21 cellular contexts compared by ENCODE assay signal in the genomic region with DNA sequence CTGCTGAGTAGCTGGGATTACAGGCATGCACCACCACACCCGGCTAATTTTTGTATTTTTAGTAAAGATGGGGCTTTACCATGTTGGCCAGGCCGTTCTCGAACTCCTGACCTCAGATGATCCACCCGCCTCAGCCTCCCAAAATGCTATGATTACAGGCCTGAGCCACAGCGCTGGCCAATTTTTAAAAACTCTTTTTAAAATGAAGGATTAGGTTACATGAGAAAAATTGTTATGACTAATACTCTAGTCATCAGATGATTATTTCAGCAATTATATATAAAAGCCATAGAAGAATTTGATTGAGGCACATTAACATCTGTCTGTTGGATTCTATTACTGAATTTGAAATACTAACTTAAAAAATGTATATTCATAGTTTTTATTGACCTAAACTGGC.
DNase-seq lines count a peak whose midpoint lies in the region; ATAC-seq and TF ChIP-seq lines count a peak whose summit lies in the region.
"Had no signal": no experiment of that assay in that cellular context is flagged by ENCODE, and none has a peak within 500 bp of the region (broad histone marks: within the 10 kb centered on the region; RNA-seq: fewer than 3 reads in every experiment).

No MANE protein-coding gene starts in this region.

- peak; percentile 2 for DNase-seq in AG04449 (ENCODE audit: low read depth, low spot score)
- peak; percentile 77 for DNase-seq in IMR-90
- peak; percentile 26 for DNase-seq in astrocyte of the spinal cord (ENCODE audit: low read depth, low spot score)
- DNase-seq in fibroblast of the conjunctiva (ENCODE audit: low read depth) = peak; percentile 13
- DNase-seq in aorta = no peak
- no peak for DNase-seq in 8988T
- no peak for DNase-seq in activated effector memory CD4-positive, alpha-beta T cell treated with anti-CD3 and anti-CD28 coated beads, Interleukin-2, amount 50 U/mL, for 16 hours
- DNase-seq in substantia nigra (lab: John Stamatoyannopoulos, UW) = no peak
- DNase-seq: activated CD4-positive, CD25-positive, alpha-beta regulatory T cell treated with anti-CD3 and anti-CD28 coated beads, Interleukin-2, amount 50 U/mL, for 72 hours; activated effector memory CD4-positive, alpha-beta T cell treated with Interleukin-2 at 50 U/mL for 16 hours; CD4-positive, alpha-beta memory T cell; dermis blood vessel endothelial cell; DND-41; H7; MM.1S; NCI-H1694 treated with DMSO at 0.1 percent for 48 hours; NCI-H446; stimulated activated CD4-positive, alpha-beta T cell treated with anti-CD3 and anti-CD28 coated beads, Interleukin-12 subunit alpha, Interleukin-12 subunit beta, amount 100 ng/mL, for 4 hours; T1000 had no signal

- no peak overlapping the region for H2AFZ ChIP-seq in IMR-90 (replicated peaks; ENCODE audit: low read length, poor library complexity)

- H3K9me1 ChIP-seq in IMR-90 (ENCODE audit: insufficient read depth, low read length) = no peaks in the 10 kb centered on the region

- H3K14ac ChIP-seq in IMR-90 (replicated peaks; ENCODE audit: low read depth, low read length) = no peak overlapping the region

- H3K4me1 ChIP-seq in IMR-90 (ENCODE audit: control insufficient read depth, insufficient read depth, low read length) = peaks cover 2% of the 10 kb centered on the region; the same call in 1 of the 2 replicates
- H3K4me1 ChIP-seq in aorta (ENCODE audit: control insufficient read depth in 1 of 2, insufficient read depth in 2 of 2, low read length in 2 of 2) = no peaks in the 10 kb centered on the region

- H3K18ac ChIP-seq in IMR-90 (ENCODE audit: low read depth, low read length) = no peak overlapping the region

- H3K4me2 ChIP-seq in IMR-90 (ENCODE audit: low read depth, low read length) = peak overlapping the region; percentile 29; the same call in 1 of the 2 replicates

- dilution Hi-C loops in IMR-90 (cut with HindIII; ENCODE audit: low sequenced_read_pairs, unreplicated experiment) = no loop called here

- no peak overlapping the region for H3K9ac ChIP-seq in IMR-90 (ENCODE audit: low read depth, low read length)

- H3K56ac ChIP-seq in IMR-90 (ENCODE audit: extremely low read depth, insufficient read depth, low read length) = no peak overlapping the region

- no peak for TF ChIP-seq POLR2A in IMR-90 (IDR thresholded peaks at IDR 0.05; ENCODE audit: low read depth, low read length)

- no peak overlapping the region for H2AK5ac ChIP-seq in IMR-90 (ENCODE audit: low read depth, low read length)

- TF ChIP-seq CTCF in AG04449 (IDR thresholded peaks at IDR 0.05; ENCODE audit: insufficient read depth, low read length, missing control alignments) (no peak), IMR-90 (conservative IDR thresholded peaks at IDR 0.05; ENCODE audit: low read depth, low read length) (no peak), astrocyte of the spinal cord (IDR thresholded peaks at IDR 0.05; ENCODE audit: low read depth, low read length) (no peak)

- no TSS peak for BruUV-seq in IMR-90 (replicated peaks; lab: Mats Ljungman, UMichigan)

- in situ Hi-C loops in IMR-90 (cut with MboI; ENCODE audit: low sequenced_read_pairs) = no loop called here
- in situ Hi-C loops in astrocyte of the spinal cord (cut with HindIII; ENCODE audit: low sequenced_read_pairs) = no loop called here

- TF ChIP-seq RAD21 in IMR-90 (IDR thresholded peaks at IDR 0.05; ENCODE audit: low read length) = no peak

- H3K4ac ChIP-seq in IMR-90 (ENCODE audit: low read depth, low read length) = no peak overlapping the region

- WGBS in IMR-90 (ENCODE audit: extremely low coverage in 2 of 2, insufficient read length in 1 of 2), 2 experiments = no CpG with 5 or more reads among the region's 5 CpGs
- 83 to 87% methylated on average over 5 of the region's 5 CpGs for WGBS in aorta, 2 donors

- no peaks in the 10 kb centered on the region for H4K20me1 ChIP-seq in IMR-90 (ENCODE audit: insufficient read depth, low read length)

- no peak overlapping the region for H4K5ac ChIP-seq in IMR-90 (ENCODE audit: low read depth, low read length)

- CTCF ChIA-PET in AG04449 (lab: Yijun Ruan, JAX) (no interaction called here), IMR-90 (lab: Yijun Ruan, JAX) (no interaction called here)

- H3K27me3 ChIP-seq in IMR-90 (ENCODE audit: control insufficient read depth, insufficient read depth, low read length) (no peaks in the 10 kb centered on the region), aorta (ENCODE audit: control insufficient read depth in 1 of 2, insufficient read depth in 2 of 2, low read length in 1 of 2) (no peaks in the 10 kb centered on the region)

- POLR2A ChIA-PET in AG04449 (lab: Yijun Ruan, JAX) = no interaction called here
- POLR2A ChIA-PET in IMR-90 (lab: Charles Lee; ENCODE audit: unreplicated experiment) = no interaction called here

- H3K9me3 ChIP-seq in IMR-90 (ENCODE audit: control insufficient read depth, insufficient read depth, low read length) = peaks cover 3% of the 10 kb centered on the region; the same call in 1 of the 2 replicates
- H3K9me3 ChIP-seq in aorta (ENCODE audit: control insufficient read depth, low read length) = no peaks in the 10 kb centered on the region

- no peak overlapping the region for H2BK20ac ChIP-seq in IMR-90 (ENCODE audit: low read depth, low read length)

- H3K27ac ChIP-seq in IMR-90 (ENCODE audit: insufficient read depth, low read length) (no peak overlapping the region; the same call in 1 of the 2 replicates), aorta (ENCODE audit: low read depth in 1 of 2, low read length in 2 of 2) (no peak overlapping the region), substantia nigra (ENCODE audit: low read depth, low read length, poor library complexity, severe bottlenecking) (no peak overlapping the region)

- H3K4me3 ChIP-seq in AG04449 (ENCODE audit: low read depth, low read length) = no peak overlapping the region
- H3K4me3 ChIP-seq in IMR-90 (ENCODE audit: insufficient read depth, low read depth, low read length) = no peak overlapping the region
- no peak overlapping the region for H3K4me3 ChIP-seq in astrocyte of the spinal cord (ENCODE audit: low read depth, low read length)
- H3K4me3 ChIP-seq in aorta (ENCODE audit: low read length in 2 of 2) = no peak overlapping the region

- no peak overlapping the region for H2BK120ac ChIP-seq in IMR-90 (ENCODE audit: low read depth, low read length)

- H3K36me3 ChIP-seq in IMR-90 (ENCODE audit: control insufficient read depth, insufficient read depth, low read length) = no peaks in the 10 kb centered on the region
- no peaks in the 10 kb centered on the region for H3K36me3 ChIP-seq in aorta (ENCODE audit: control insufficient read depth in 1 of 2, insufficient read depth in 2 of 2, low read length in 1 of 2)

- ATAC-seq in IMR-90 (ENCODE audit: low read depth) (peak; percentile 77), aorta (ENCODE audit: low FRiP score) (no peak)
- ATAC-seq: esophagus mucosa; stimulated activated memory B cell treated with anti-CD40 and anti-IgM and Interleukin-4, amounts not matched to agents 10 μg/mL and 1 μg/mL and 100 μg/mL, for 72 hours had no signal

- intact Hi-C loops in IMR-90 (cut with micrococcal nuclease) (no loop called here), aorta (cut with DNase I) (no loop called here)

- H2BK5ac ChIP-seq in IMR-90 (ENCODE audit: low read depth, low read length, poor library complexity, severe bottlenecking) = no peak overlapping the region

- H2AK9ac ChIP-seq in IMR-90 (replicated peaks; ENCODE audit: low read depth, low read length, poor library complexity) = no peak overlapping the region

- H3K23ac ChIP-seq in IMR-90 (ENCODE audit: low read depth, low read length) = no peak overlapping the region

- no peaks in the 10 kb centered on the region for H3K79me1 ChIP-seq in IMR-90 (ENCODE audit: low read depth in 1 of 2, low read length in 2 of 2)

- H4K91ac ChIP-seq in IMR-90 (ENCODE audit: insufficient read depth, low read depth, low read length) = no peak overlapping the region

- no peak overlapping the region; a peak in 1 of 4 replicates for H4K8ac ChIP-seq in IMR-90 (ENCODE audit: low read depth in 2 of 2, low read length in 2 of 2)

- H2BK15ac ChIP-seq in IMR-90 (ENCODE audit: low read depth, low read length) = no peak overlapping the region

TF ChIP-seq in IMR-90, 13 proteins besides CTCF, POLR2A, EP300 and RAD21:
- TF ChIP-seq, protein P1, sequence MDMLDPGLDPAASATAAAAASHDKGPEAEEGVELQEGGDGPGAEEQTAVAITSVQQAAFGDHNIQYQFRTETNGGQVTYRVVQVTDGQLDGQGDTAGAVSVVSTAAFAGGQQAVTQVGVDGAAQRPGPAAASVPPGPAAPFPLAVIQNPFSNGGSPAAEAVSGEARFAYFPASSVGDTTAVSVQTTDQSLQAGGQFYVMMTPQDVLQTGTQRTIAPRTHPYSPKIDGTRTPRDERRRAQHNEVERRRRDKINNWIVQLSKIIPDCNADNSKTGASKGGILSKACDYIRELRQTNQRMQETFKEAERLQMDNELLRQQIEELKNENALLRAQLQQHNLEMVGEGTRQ (IDR thresholded peaks at IDR 0.05; ENCODE audit: low read depth, low read length) = no peak
- TF ChIP-seq FOS (IDR thresholded peaks at IDR 0.05; ENCODE audit: low read depth, low read length) (peak; percentile 29; the same call in 1 of the 2 replicates), CEBPB (IDR thresholded peaks at IDR 0.05; ENCODE audit: low read depth, low read length) (no peak)

Comparison
In these comparisons a context has a peak if more than half of its experiments do, and no peak if none do; other contexts are left out.
1. DNase-seq: peak in AG04449 (single experiment), IMR-90 (single experiment), astrocyte of the spinal cord (single experiment) and fibroblast of the conjunctiva (single experiment); none in aorta (0 of 2), 8988T (single experiment), activated effector memory CD4-positive, alpha-beta T cell treated with anti-CD3 and anti-CD28 coated beads, Interleukin-2, amount 50 U/mL, for 16 hours (single experiment) and substantia nigra (0 of 49).